In genomic region chr2:242024751-242025355, GRCh38 we compare ENCODE assay signal across 22 cellular contexts.
"Had no signal": no experiment of that assay in that cellular context is flagged by ENCODE, and none has a peak within 500 bp of the region (broad histone marks: within the 10 kb centered on the region; RNA-seq: fewer than 3 reads in every experiment).

No MANE protein-coding gene starts in this region.

- H3K27ac Mint-ChIP-seq: activated B cell treated with CpG ODN at 0.5 μM for 24 hours; activated CD4-positive, alpha-beta memory T cell treated with anti-CD3 and anti-CD28 coated beads for 36 hours; activated CD8-positive, alpha-beta memory T cell treated with anti-CD3 and anti-CD28 coated beads, Interleukin-2, amount 10 ng/mL, durations not matched to agents 7 days and 5 days; activated naive CD8-positive, alpha-beta T cell treated with anti-CD3 and anti-CD28 coated beads, Interleukin-2, amount 10 ng/mL, durations not matched to agents 7 days and 5 days; endodermal cell; nephron progenitor cell; progenitor cell of endocrine pancreas; stimulated activated naive CD8-positive, alpha-beta T cell treated with anti-CD3 and anti-CD28 coated beads, Interleukin-15, amount 100 ng/mL, for 72 hours had no signal

- H3K4me3 Mint-ChIP-seq: activated B cell treated with CpG ODN at 0.5 μM for 24 hours; activated CD4-positive, alpha-beta memory T cell treated with anti-CD3 and anti-CD28 coated beads for 36 hours; activated CD8-positive, alpha-beta memory T cell treated with anti-CD3 and anti-CD28 coated beads, Interleukin-2, amount 10 ng/mL, durations not matched to agents 7 days and 5 days; activated naive CD8-positive, alpha-beta T cell treated with anti-CD3 and anti-CD28 coated beads, Interleukin-2, amount 10 ng/mL, durations not matched to agents 7 days and 5 days; activated T-cell treated with anti-CD3 and anti-CD28 coated beads, Interleukin-2, amount 50 U/mL, for 4 hours; endodermal cell; nephron progenitor cell; stimulated activated naive CD8-positive, alpha-beta T cell treated with anti-CD3 and anti-CD28 coated beads, Interleukin-15, amount 100 ng/mL, for 72 hours had no signal

- H3K4me3 ChIP-seq: cardiac muscle cell, dorsolateral prefrontal cortex, skin epidermis, suprapubic skin, transverse colon had no signal

- DNase-seq: activated B cell treated with CpG ODN at 0.5 μM for 24 hours; activated CD4-positive, alpha-beta memory T cell treated with anti-CD3 and anti-CD28 coated beads for 36 hours; activated CD4-positive, alpha-beta T cell treated with anti-CD3 and anti-CD28 coated beads for 4 hours; activated CD8-positive, alpha-beta memory T cell treated with anti-CD3 and anti-CD28 coated beads, Interleukin-2, amount 10 ng/mL, durations not matched to agents 7 days and 5 days; activated gamma-delta T cell; activated T-cell treated with anti-CD3 and anti-CD28 coated beads, Interleukin-2, amount 50 U/mL, for 4 hours; amygdala; endodermal cell; hypothalamus; midbrain; nephron progenitor cell; stimulated activated CD4-positive, alpha-beta T cell treated with anti-CD3 and anti-CD28 coated beads, Interleukin-15, amount 100 ng/mL, for 24 hours; stimulated activated CD4-positive, alpha-beta T cell treated with anti-CD3 and anti-CD28 coated beads, Interleukin-2, amount 100 ng/mL, for 48 hours; stimulated activated naive CD8-positive, alpha-beta T cell treated with anti-CD3 and anti-CD28 coated beads, Interleukin-15, amount 100 ng/mL, for 72 hours; T-helper 9 cell; transverse colon had no signal

- H3K9me3 ChIP-seq: suprapubic skin, transverse colon had no signal

- H3K9me3 Mint-ChIP-seq: activated B cell treated with CpG ODN at 0.5 μM for 24 hours; activated CD4-positive, alpha-beta memory T cell treated with anti-CD3 and anti-CD28 coated beads for 36 hours; activated naive CD8-positive, alpha-beta T cell treated with anti-CD3 and anti-CD28 coated beads, Interleukin-2, amount 10 ng/mL, durations not matched to agents 7 days and 5 days; activated T-cell treated with anti-CD3 and anti-CD28 coated beads, Interleukin-2, amount 50 U/mL, for 4 hours had no signal

- H3K27me3 ChIP-seq: cardiac muscle cell had no signal

- ATAC-seq: activated CD8-positive, alpha-beta memory T cell treated with anti-CD3 and anti-CD28 coated beads, Interleukin-2, amount 10 ng/mL, durations not matched to agents 7 days and 5 days; activated T-cell treated with anti-CD3 and anti-CD28 coated beads, Interleukin-2, amount 50 U/mL, for 4 hours; stimulated activated naive CD8-positive, alpha-beta T cell treated with anti-CD3 and anti-CD28 coated beads, Interleukin-15, amount 100 ng/mL, for 72 hours had no signal

- H3K4me1 Mint-ChIP-seq: activated CD8-positive, alpha-beta memory T cell treated with anti-CD3 and anti-CD28 coated beads, Interleukin-2, amount 10 ng/mL, durations not matched to agents 7 days and 5 days; activated naive CD8-positive, alpha-beta T cell treated with anti-CD3 and anti-CD28 coated beads, Interleukin-2, amount 10 ng/mL, durations not matched to agents 7 days and 5 days; endodermal cell; nephron progenitor cell had no signal

- H3K36me3 ChIP-seq: cardiac muscle cell, suprapubic skin, transverse colon had no signal

- H3K27me3 Mint-ChIP-seq: activated CD4-positive, alpha-beta memory T cell treated with anti-CD3 and anti-CD28 coated beads for 36 hours had no signal

- H3K36me3 Mint-ChIP-seq: activated CD8-positive, alpha-beta memory T cell treated with anti-CD3 and anti-CD28 coated beads, Interleukin-2, amount 10 ng/mL, durations not matched to agents 7 days and 5 days; activated naive CD8-positive, alpha-beta T cell treated with anti-CD3 and anti-CD28 coated beads, Interleukin-2, amount 10 ng/mL, durations not matched to agents 7 days and 5 days had no signal

- H3K4me1 ChIP-seq: suprapubic skin, transverse colon had no signal

- H3K27ac ChIP-seq: cardiac muscle cell, dorsolateral prefrontal cortex, skin epidermis, suprapubic skin, transverse colon had no signal
